ENCODE assay signal across 23 cellular contexts in genomic region chr1:116415200-116415698, GRCh38. TPM values are rescaled to one million over a fixed set of nuclear protein-coding genes. Genes with fewer than 3 reads are reported as not detected.
DNase-seq lines count a peak whose midpoint lies in the region; ATAC-seq and TF ChIP-seq lines count a peak whose summit lies in the region.
"Had no signal": no experiment of that assay in that cellular context is flagged by ENCODE, and none has a peak within 500 bp of the region (broad histone marks: within the 10 kb centered on the region; RNA-seq: fewer than 3 reads in every experiment).

No MANE protein-coding gene starts in this region.

- TF ChIP-seq CTCF in CD8-positive, alpha-beta T cell (IDR thresholded peaks at IDR 0.05): no peak
- TF ChIP-seq CTCF in dorsolateral prefrontal cortex (IDR thresholded peaks at IDR 0.05 in 54 of 56, conservative IDR thresholded peaks at IDR 0.05 in 2 of 56; ENCODE audit: low read depth in 1 of 56, partially characterized antibody in 56 of 56) (no peak), nephron (IDR thresholded peaks at IDR 0.05; ENCODE audit: unreplicated experiment in 3 of 3) (no peak)

- no peaks in the 10 kb centered on the region for H3K27me3 Mint-ChIP-seq in activated naive CD4-positive, alpha-beta T cell treated with anti-CD3 and anti-CD28 coated beads, Interleukin-2, amount 50 U/mL, for 24 hours
- no peaks in the 10 kb centered on the region for H3K27me3 Mint-ChIP-seq in CD8-positive, alpha-beta T cell (ENCODE audit: low read depth)
- no peaks in the 10 kb centered on the region for H3K27me3 Mint-ChIP-seq in nephron (ENCODE audit: low read depth)

- whole genome bisulfite sequencing in trophoblast cell (ENCODE audit: extremely low coverage, insufficient coverage, insufficient read length): no CpG with 5 or more reads among the region's 3 CpGs

- no peaks in the 10 kb centered on the region for H3K9me3 ChIP-seq in CD8-positive, alpha-beta T cell (ENCODE audit: low read length)
- H3K9me3 ChIP-seq in trophoblast cell (ENCODE audit: insufficient read depth, low read depth, low read length): no peaks in the 10 kb centered on the region
- H3K9me3 ChIP-seq: Caco-2, mucosa of descending colon, transverse colon had no signal

- no peak for ATAC-seq in CD8-positive, alpha-beta T cell
- no peak for ATAC-seq in stimulated activated effector memory CD8-positive, alpha-beta T cell treated with anti-CD3 and anti-CD28 coated beads, Interleukin-12 subunit alpha, Interleukin-12 subunit beta, amount 100 ng/mL, for 72 hours
- ATAC-seq: activated CD4-positive, CD25-positive, alpha-beta regulatory T cell treated with anti-CD3 and anti-CD28 coated beads, Interleukin-2, amount 50 U/mL, for 24 hours; activated naive CD4-positive, alpha-beta T cell treated with anti-CD3 and anti-CD28 coated beads, Interleukin-2, amount 50 U/mL, for 72 hours; activated T-cell treated with anti-CD3 and anti-CD28 coated beads, Interleukin-2, amount 50 U/mL, for 72 hours; left lobe of liver; mucosa of descending colon; stimulated activated naive CD8-positive, alpha-beta T cell treated with anti-CD3 and anti-CD28 coated beads, Interleukin-15, Interleukin-2, amounts not matched to agents 100 U/mL and 50 U/mL, for 24 hours had no signal

- no peak overlapping the region for H2BK120ac ChIP-seq in trophoblast cell (ENCODE audit: insufficient read depth, low read length, poor library complexity)

- H3K79me1 ChIP-seq in trophoblast cell (ENCODE audit: low read length): peaks cover 9% of the 10 kb centered on the region

- no peaks in the 10 kb centered on the region for H3K9me3 Mint-ChIP-seq in activated naive CD4-positive, alpha-beta T cell treated with anti-CD3 and anti-CD28 coated beads, Interleukin-2, amount 50 U/mL, for 24 hours
- no peaks in the 10 kb centered on the region for H3K9me3 Mint-ChIP-seq in CD8-positive, alpha-beta T cell
- no peaks in the 10 kb centered on the region for H3K9me3 Mint-ChIP-seq in nephron
- H3K9me3 Mint-ChIP-seq in stimulated activated effector memory CD8-positive, alpha-beta T cell treated with anti-CD3 and anti-CD28 coated beads, Interleukin-12 subunit alpha, Interleukin-12 subunit beta, amount 100 ng/mL, for 72 hours: no peaks in the 10 kb centered on the region
- H3K9me3 Mint-ChIP-seq: activated naive CD4-positive, alpha-beta T cell treated with anti-CD3 and anti-CD28 coated beads, Interleukin-2, amount 50 U/mL, for 72 hours; activated T-cell treated with anti-CD3 and anti-CD28 coated beads, Interleukin-2, amount 50 U/mL, for 72 hours; GM23338 had no signal

- H3K4me1 ChIP-seq in CD8-positive, alpha-beta T cell (ENCODE audit: insufficient read depth, low read length): peaks cover 29% of the 10 kb centered on the region
- H3K4me1 ChIP-seq in trophoblast cell (ENCODE audit: control insufficient read depth in 1 of 2, insufficient read depth in 2 of 2, low read length in 2 of 2): peaks cover 9 to 10% of the 10 kb centered on the region in 2 experiments

- H3K36me3 Mint-ChIP-seq in activated naive CD4-positive, alpha-beta T cell treated with anti-CD3 and anti-CD28 coated beads, Interleukin-2, amount 50 U/mL, for 24 hours: peaks cover 5% of the 10 kb centered on the region
- peaks cover 16% of the 10 kb centered on the region for H3K36me3 Mint-ChIP-seq in CD8-positive, alpha-beta T cell
- H3K36me3 Mint-ChIP-seq in nephron (ENCODE audit: low read depth): no peaks in the 10 kb centered on the region
- H3K36me3 Mint-ChIP-seq in stimulated activated effector memory CD8-positive, alpha-beta T cell treated with anti-CD3 and anti-CD28 coated beads, Interleukin-12 subunit alpha, Interleukin-12 subunit beta, amount 100 ng/mL, for 72 hours: peaks cover 13% of the 10 kb centered on the region

- no peaks in the 10 kb centered on the region for H3K36me3 ChIP-seq in CD8-positive, alpha-beta T cell (ENCODE audit: insufficient read depth, low read length)
- H3K36me3 ChIP-seq in trophoblast cell (ENCODE audit: control insufficient read depth in 1 of 2, insufficient read depth in 2 of 2, low read length in 2 of 2): no peaks in the 10 kb centered on the region
- H3K36me3 ChIP-seq: brain microvascular endothelial cell, transverse colon had no signal

- H3K4ac ChIP-seq in trophoblast cell (ENCODE audit: low read depth, low read length): no peak overlapping the region

- no peak overlapping the region for H3K4me3 ChIP-seq in CD8-positive, alpha-beta T cell (ENCODE audit: low read depth, low read length)
- H3K4me3 ChIP-seq in dorsolateral prefrontal cortex (no peak overlapping the region), trophoblast cell (ENCODE audit: low read depth, low read length) (no peak overlapping the region)
- H3K4me3 ChIP-seq: GM23338, mucosa of descending colon, transverse colon had no signal

- no peak overlapping the region for H4K91ac ChIP-seq in trophoblast cell (ENCODE audit: low read depth, low read length)

- H3K9ac ChIP-seq in trophoblast cell (ENCODE audit: low read length): no peak overlapping the region

- no peak overlapping the region for H2AK5ac ChIP-seq in trophoblast cell (ENCODE audit: low read length)

- no peak overlapping the region for H2BK12ac ChIP-seq in trophoblast cell (ENCODE audit: low read length)

- no peak overlapping the region for H3K14ac ChIP-seq in trophoblast cell (ENCODE audit: low read length)

- no peaks in the 10 kb centered on the region for H3K27me3 ChIP-seq in CD8-positive, alpha-beta T cell (ENCODE audit: insufficient read depth, low read length)
- H3K27me3 ChIP-seq in dorsolateral prefrontal cortex (no peaks in the 10 kb centered on the region), trophoblast cell (ENCODE audit: insufficient read depth, low read length) (no peaks in the 10 kb centered on the region)
- H3K27me3 ChIP-seq: brain microvascular endothelial cell, transverse colon had no signal

- H3K4me2 ChIP-seq in trophoblast cell (ENCODE audit: low read length): no peak overlapping the region
- H3K4me2 ChIP-seq: GM23338 had no signal

- no peak overlapping the region for H4K12ac ChIP-seq in trophoblast cell (ENCODE audit: low read depth, low read length)

- POLR2A ChIA-PET in CD8-positive, alpha-beta T cell (lab: Charles Lee): interaction anchor here (0.6 kb wide), 1 partner anchor 35 kb away, joined by 3 read pairs; no protein-coding TSS in a partner anchor

- no peak overlapping the region for H2AFZ ChIP-seq in trophoblast cell (ENCODE audit: insufficient read depth, low read length, poor library complexity)
- H2AFZ ChIP-seq: GM23338 had no signal

- no peak overlapping the region for H3K23ac ChIP-seq in trophoblast cell (ENCODE audit: low read length)

- H4K8ac ChIP-seq in trophoblast cell (ENCODE audit: low read depth, low read length): no peak overlapping the region

- intact Hi-C loops in CD8-positive, alpha-beta T cell (cut with DNase I, micrococcal nuclease): loop anchor here (5.0 to 10.0 kb wide), 2 partner anchors 157 to 950 kb away; partner anchors contain the start of genes CD58 (in 1 of the 2) and MAN1A2 (in 1 of the 2)
- intact Hi-C loops in dorsolateral prefrontal cortex (cut with DNase I): loop anchor here (5.0 kb wide), 4 partner anchors 38 to 263 kb away; partner anchors contain the start of gene ATP1A1 (in 1 of the 2)

- H3K4me1 Mint-ChIP-seq in activated naive CD4-positive, alpha-beta T cell treated with anti-CD3 and anti-CD28 coated beads, Interleukin-2, amount 50 U/mL, for 24 hours: peaks cover 43% of the 10 kb centered on the region
- peaks cover 35% of the 10 kb centered on the region for H3K4me1 Mint-ChIP-seq in CD8-positive, alpha-beta T cell (ENCODE audit: low read depth)
- peaks cover 31% of the 10 kb centered on the region for H3K4me1 Mint-ChIP-seq in nephron
- H3K4me1 Mint-ChIP-seq in stimulated activated effector memory CD8-positive, alpha-beta T cell treated with anti-CD3 and anti-CD28 coated beads, Interleukin-12 subunit alpha, Interleukin-12 subunit beta, amount 100 ng/mL, for 72 hours: peaks cover 24% of the 10 kb centered on the region

- no peak for DNase-seq in activated naive CD4-positive, alpha-beta T cell treated with anti-CD3 and anti-CD28 coated beads, Interleukin-2, amount 50 U/mL, for 16 hours
- no peak for DNase-seq in CD8-positive, alpha-beta T cell
- DNase-seq in dorsolateral prefrontal cortex (no peak), NCI-H446 treated with DMSO at 0.1 percent for 48 hours (lab: John Stamatoyannopoulos, UW) (no peak), trophoblast cell (no peak)
- DNase-seq in stimulated activated effector memory CD8-positive, alpha-beta T cell treated with anti-CD3 and anti-CD28 coated beads, Interleukin-12 subunit alpha, Interleukin-12 subunit beta, amount 100 ng/mL, for 72 hours (ENCODE audit: low spot score in 2 of 2): no peak
- DNase-seq: activated CD8-positive, alpha-beta memory T cell treated with anti-CD3 and anti-CD28 coated beads for 24 hours; activated T-cell treated with anti-CD3 and anti-CD28 coated beads, Interleukin-2, amount 50 U/mL, for 72 hours; brain microvascular endothelial cell; Caco-2; cortex of kidney; mucosa of descending colon; NCI-H1048; NCI-H748 treated with DMSO at 0.1 percent for 48 hours; stimulated activated CD4-positive, alpha-beta T cell treated with anti-CD3 and anti-CD28 coated beads, Interleukin-4, amount 100 ng/mL, for 24 hours; stimulated activated naive CD8-positive, alpha-beta T cell treated with anti-CD3 and anti-CD28 coated beads, Interleukin-15, Interleukin-2, amounts not matched to agents 100 U/mL and 50 U/mL, for 24 hours; transverse colon had no signal

- peaks cover 8% of the 10 kb centered on the region for H3K79me2 ChIP-seq in trophoblast cell (ENCODE audit: control insufficient read depth, insufficient read depth, low read length, poor library complexity)

- H3K27ac ChIP-seq in CD8-positive, alpha-beta T cell (ENCODE audit: low read depth, low read length): no peak overlapping the region
- H3K27ac ChIP-seq in dorsolateral prefrontal cortex: peak overlapping the region in 55 of 59 donors; percentile 12 to 98 (median 94)
- H3K27ac ChIP-seq in trophoblast cell (ENCODE audit: low read depth, low read length): no peak overlapping the region
- H3K27ac ChIP-seq: brain microvascular endothelial cell, transverse colon had no signal

- no peak overlapping the region for H3K4me3 Mint-ChIP-seq in activated naive CD4-positive, alpha-beta T cell treated with anti-CD3 and anti-CD28 coated beads, Interleukin-2, amount 50 U/mL, for 24 hours
- no peak overlapping the region for H3K4me3 Mint-ChIP-seq in CD8-positive, alpha-beta T cell
- H3K4me3 Mint-ChIP-seq in nephron: peak overlapping the region; percentile 8 to 22 (median 17)
- H3K4me3 Mint-ChIP-seq in stimulated activated effector memory CD8-positive, alpha-beta T cell treated with anti-CD3 and anti-CD28 coated beads, Interleukin-12 subunit alpha, Interleukin-12 subunit beta, amount 100 ng/mL, for 72 hours: no peak overlapping the region
- H3K4me3 Mint-ChIP-seq: activated T-cell treated with anti-CD3 and anti-CD28 coated beads, Interleukin-2, amount 50 U/mL, for 72 hours; GM23338 had no signal

- no peak overlapping the region for H3K18ac ChIP-seq in trophoblast cell (ENCODE audit: low read length)

- H3K27ac Mint-ChIP-seq in activated naive CD4-positive, alpha-beta T cell treated with anti-CD3 and anti-CD28 coated beads, Interleukin-2, amount 50 U/mL, for 24 hours: peak overlapping the region; percentile 37
- peak overlapping the region; percentile 3 for H3K27ac Mint-ChIP-seq in CD8-positive, alpha-beta T cell
- peak overlapping the region; percentile 28 to 65 (median 43) for H3K27ac Mint-ChIP-seq in nephron
- no peak overlapping the region for H3K27ac Mint-ChIP-seq in stimulated activated effector memory CD8-positive, alpha-beta T cell treated with anti-CD3 and anti-CD28 coated beads, Interleukin-12 subunit alpha, Interleukin-12 subunit beta, amount 100 ng/mL, for 72 hours
- H3K27ac Mint-ChIP-seq: activated T-cell treated with anti-CD3 and anti-CD28 coated beads, Interleukin-2, amount 50 U/mL, for 72 hours; GM23338 had no signal

- CTCF ChIA-PET in CD8-positive, alpha-beta T cell (lab: Charles Lee): interaction anchor here (0.6 to 1.7 kb wide), 3 partner anchors 14 to 159 kb away, joined by 3 to 6 read pairs (median 4); no protein-coding TSS in a partner anchor

- H2BK5ac ChIP-seq in trophoblast cell (ENCODE audit: low read depth, low read length, poor library complexity): no peak overlapping the region

RNA-seq across cellular contexts. Expression of gene ATP1A1, which starts 42.2 kb away (rescaled TPM):
- 100 to 1,000 TPM; 204 to 211 TPM for total RNA-seq in CD8-positive, alpha-beta T cell
- total RNA-seq in dorsolateral prefrontal cortex: 100 to 1,000 TPM; 225 to 944 (median 658) TPM
- polyA plus RNA-seq in trophoblast cell (2013): 247 and 256 TPM in 2 replicates

Comparison
In these comparisons a context has a peak if more than half of its experiments do, and no peak if none do; other contexts are left out.
1. H3K4me3 Mint-ChIP-seq: peak in nephron (3 of 3); none in activated naive CD4-positive, alpha-beta T cell treated with anti-CD3 and anti-CD28 coated beads, Interleukin-2, amount 50 U/mL, for 24 hours (single experiment), CD8-positive, alpha-beta T cell (single experiment) and stimulated activated effector memory CD8-positive, alpha-beta T cell treated with anti-CD3 and anti-CD28 coated beads, Interleukin-12 subunit alpha, Interleukin-12 subunit beta, amount 100 ng/mL, for 72 hours (single experiment).
2. H3K27ac ChIP-seq: peak in dorsolateral prefrontal cortex (55 of 59); none in CD8-positive, alpha-beta T cell (single experiment) and trophoblast cell (single experiment).